ENCODE assay signal across 8 cellular contexts in genomic region chr12:9115731-9116689, GRCh38. TPM values are rescaled to one million over a fixed set of nuclear protein-coding genes. Genes with fewer than 3 reads are reported as not detected.
DNase-seq lines count a peak whose midpoint lies in the region; ATAC-seq, FAIRE-seq and TF ChIP-seq lines count a peak whose summit lies in the region.

A2M (minus strand) TSS chr12:9115919; CDS start chr12:9115849, 70 bp downstream.

- H3K18ac ChIP-seq in neuronal stem cell (ENCODE audit: low read length), result no peak within 1 kb of the TSS

- H3K9ac ChIP-seq in colonic mucosa (ENCODE audit: low read depth in 2 of 2, low read length in 2 of 2) (peak within 1 kb of the TSS in 1 of 2 donors; percentile 48), skeletal muscle tissue (ENCODE audit: low read depth in 1 of 3, low read length in 3 of 3) (peak within 1 kb of the TSS; percentile 47 to 69 (median 59)), neuronal stem cell (ENCODE audit: low read depth, low read length, poor library complexity) (no peak within 1 kb of the TSS)

- no peaks in the 10 kb centered on the region for H3K79me1 ChIP-seq in neuronal stem cell (ENCODE audit: low read depth, low read length)

- H3K27ac Mint-ChIP-seq in Calu3 (ENCODE audit: unreplicated experiment), result no peak within 1 kb of the TSS

- no peak within 1 kb of the TSS for H2BK5ac ChIP-seq in neuronal stem cell (ENCODE audit: low read length)

- H3K4me3 Mint-ChIP-seq in Calu3 (ENCODE audit: low read depth, unreplicated experiment), result no peak within 1 kb of the TSS

- WGBS in neuronal stem cell (ENCODE audit: extremely low coverage in 2 of 2, insufficient read length in 2 of 2, insufficient replicate concordance in 1 of 2), 2 donors, result no CpG with 5 or more reads among the region's 10 CpGs

- peak; percentile 5 for FAIRE-seq in GM18507 (lab: Jason Lieb, UNC)

- H3K4me1 ChIP-seq in colonic mucosa (no peaks in the 10 kb centered on the region), left lung (peaks cover 27 to 39% of the 10 kb centered on the region in 2 donors), skeletal muscle tissue (ENCODE audit: control insufficient read depth in 3 of 3, insufficient read depth in 3 of 3, low read length in 3 of 3) (peaks cover 7 to 26% (median 23%) of the 10 kb centered on the region in 3 donors), neuronal stem cell (ENCODE audit: control insufficient read depth in 2 of 2, insufficient read depth in 1 of 2, low read depth in 1 of 2, low read length in 2 of 2) (peaks cover 0 to 42% of the 10 kb centered on the region in 2 donors)

- no peak within 1 kb of the TSS for H4K91ac ChIP-seq in neuronal stem cell (ENCODE audit: low read depth, low read length, poor library complexity)

- H2BK120ac ChIP-seq in neuronal stem cell (ENCODE audit: low read depth, low read length), result no peak within 1 kb of the TSS

- TF ChIP-seq CTCF in colonic mucosa (IDR thresholded peaks at IDR 0.05) (no peak), left lung (IDR thresholded peaks at IDR 0.05) (no peak), Calu3 (IDR thresholded peaks at IDR 0.05; ENCODE audit: unreplicated experiment) (no peak)

- BruUV-seq in Calu3 (replicated peaks; lab: Mats Ljungman, UMichigan), result no TSS peak

- H3K27ac ChIP-seq in colonic mucosa (peak within 1 kb of the TSS; percentile 77), left lung (peak within 1 kb of the TSS; percentile 70 to 77), skeletal muscle tissue (ENCODE audit: low read depth, low read length) (peak within 1 kb of the TSS; percentile 80), neuronal stem cell (replicated peaks; ENCODE audit: low read length) (no peak within 1 kb of the TSS)

- ATAC-seq in left lung, result peak; percentile 76

- H3K4me2 ChIP-seq in neuronal stem cell (ENCODE audit: insufficient read depth, low read length, poor library complexity, severe bottlenecking), result no peak within 1 kb of the TSS

- H3K27me3 Mint-ChIP-seq in Calu3 (ENCODE audit: unreplicated experiment), result peaks cover 14% of the 10 kb centered on the region

- H3K27me3 ChIP-seq in colonic mucosa, result no peaks in the 10 kb centered on the region
- H3K27me3 ChIP-seq in left lung, result no peaks in the 10 kb centered on the region
- H3K27me3 ChIP-seq in skeletal muscle tissue (ENCODE audit: control insufficient read depth in 3 of 3, insufficient read depth in 3 of 3, low read length in 3 of 3), result no peaks in the 10 kb centered on the region
- no peaks in the 10 kb centered on the region for H3K27me3 ChIP-seq in neuronal stem cell (ENCODE audit: control insufficient read depth in 3 of 3, insufficient read depth in 3 of 3, low read depth in 1 of 3, low read length in 3 of 3)

- H4K8ac ChIP-seq in neuronal stem cell (ENCODE audit: low read depth, low read length), result no peak within 1 kb of the TSS

- H3K23ac ChIP-seq in neuronal stem cell (ENCODE audit: low read depth, low read length, poor library complexity), result no peak within 1 kb of the TSS

- H2BK15ac ChIP-seq in neuronal stem cell (ENCODE audit: low read length), result no peak within 1 kb of the TSS

- H2AK5ac ChIP-seq in neuronal stem cell (ENCODE audit: low read depth, low read length), result no peak within 1 kb of the TSS

- intact Hi-C loops in colonic mucosa (cut with DNase I) (no loop called here), left lung (cut with DNase I) (no loop called here), Calu3 (cut with micrococcal nuclease; ENCODE audit: unreplicated experiment) (no loop called here)

- H3K9me3 Mint-ChIP-seq in Calu3 (ENCODE audit: low read depth, unreplicated experiment), result no peaks in the 10 kb centered on the region

- no peak within 1 kb of the TSS for H3K4ac ChIP-seq in neuronal stem cell (ENCODE audit: low read length)

- H3K36me3 ChIP-seq in colonic mucosa (no peaks in the 10 kb centered on the region), left lung (peaks cover 0 to 9% of the 10 kb centered on the region in 2 donors), skeletal muscle tissue (ENCODE audit: control insufficient read depth in 3 of 3, insufficient read depth in 3 of 3, low read length in 3 of 3) (peaks cover 2 to 13% (median 10%) of the 10 kb centered on the region in 3 donors), neuronal stem cell (replicated peaks in 1 of 2; ENCODE audit: control insufficient read depth in 2 of 2, insufficient read depth in 2 of 2, low read length in 2 of 2) (peaks cover 0 to 32% of the 10 kb centered on the region in 2 donors)

- no peak within 1 kb of the TSS for H2BK12ac ChIP-seq in neuronal stem cell (ENCODE audit: low read length)

- H3K9me3 ChIP-seq in colonic mucosa (no peaks in the 10 kb centered on the region), left lung (no peaks in the 10 kb centered on the region), skeletal muscle tissue (ENCODE audit: control insufficient read depth in 3 of 3, low read length in 3 of 3) (no peaks in the 10 kb centered on the region), neuronal stem cell (replicated peaks in 1 of 2; ENCODE audit: control insufficient read depth in 2 of 2, insufficient read depth in 1 of 2, low read depth in 1 of 2, low read length in 2 of 2) (peaks cover 3% of the 10 kb centered on the region in 2 donors)

- H3K4me3 ChIP-seq in colonic mucosa, result peak within 1 kb of the TSS; percentile 21
- H3K4me3 ChIP-seq in left lung, result peak within 1 kb of the TSS; percentile 36 to 40
- H3K4me3 ChIP-seq in skeletal muscle tissue (ENCODE audit: low read length in 3 of 3), result peak within 1 kb of the TSS; percentile 68 to 79 (median 73)
- peak within 1 kb of the TSS in 1 of 2 donors; percentile 56 for H3K4me3 ChIP-seq in neuronal stem cell (ENCODE audit: low read length in 2 of 2)

- no peaks in the 10 kb centered on the region for H3K36me3 Mint-ChIP-seq in Calu3 (ENCODE audit: insufficient read depth, unreplicated experiment)

- no peaks in the 10 kb centered on the region for H3K4me1 Mint-ChIP-seq in Calu3 (ENCODE audit: low read depth, unreplicated experiment)

- no peak within 1 kb of the TSS for H3K14ac ChIP-seq in neuronal stem cell (ENCODE audit: low read length)

- CTCF ChIA-PET in Calu3 (lab: Charles Lee), result no interaction called here

- DNase-seq in GM18507 (ENCODE audit: extremely low spot score, insufficient read length, low read depth) (no peak), colonic mucosa (no peak), left lung (no peak), DMS153 (lab: John Stamatoyannopoulos, UW) (no peak), neuronal stem cell (ENCODE audit: low spot score) (no peak), Calu3 (no peak), NCI-H446 treated with DMSO at 0.1 percent for 48 hours (lab: John Stamatoyannopoulos, UW) (no peak)

- H2AFZ ChIP-seq in neuronal stem cell (ENCODE audit: low read length), result no peak within 1 kb of the TSS

RNA-seq across cellular contexts. Expression of gene A2M, which starts in this region (rescaled TPM):
- total RNA-seq in colonic mucosa, result 100 to 1,000 TPM; 105 to 201 TPM
- total RNA-seq in left lung, result 1,000 to 10,000 TPM; 2,565 to 2,660 TPM
- 244 TPM for total RNA-seq in skeletal muscle tissue
- 0.06 TPM for polyA plus RNA-seq in neuronal stem cell (2013, experiment 1 of 2)
- 0.06 TPM for polyA plus RNA-seq in neuronal stem cell (2013, experiment 2 of 2)
- total RNA-seq in Calu3 (2022), result not detected in 2 replicates

Comparison
In these comparisons a context has a peak if more than half of its experiments do, and no peak if none do; other contexts are left out.
1. RNA of gene A2M (total RNA-seq): 2,565 to 2,660 TPM in left lung, 244 TPM in skeletal muscle tissue (single experiment) and 105 to 201 TPM in colonic mucosa; not detected in Calu3; every median in the first group is over 100 times any median in the second.
2. RNA of gene A2M (total RNA-seq): 2,565 to 2,660 TPM in left lung; 244 TPM in skeletal muscle tissue (single experiment) and 105 to 201 TPM in colonic mucosa; every median in the first group is over 10 times any median in the second.